8 cellular contexts compared by ENCODE assay signal in genomic region chr14:22871200-22871961, GRCh38. TPM values are rescaled to one million over a fixed set of nuclear protein-coding genes. Genes with fewer than 3 reads are reported as not detected.
A peak's percentile ranks its signal among the peaks of the same experiment; 100 is the strongest.
DNase-seq lines count a peak whose midpoint lies in the region; ATAC-seq and TF ChIP-seq lines count a peak whose summit lies in the region.

A gene with protein sequence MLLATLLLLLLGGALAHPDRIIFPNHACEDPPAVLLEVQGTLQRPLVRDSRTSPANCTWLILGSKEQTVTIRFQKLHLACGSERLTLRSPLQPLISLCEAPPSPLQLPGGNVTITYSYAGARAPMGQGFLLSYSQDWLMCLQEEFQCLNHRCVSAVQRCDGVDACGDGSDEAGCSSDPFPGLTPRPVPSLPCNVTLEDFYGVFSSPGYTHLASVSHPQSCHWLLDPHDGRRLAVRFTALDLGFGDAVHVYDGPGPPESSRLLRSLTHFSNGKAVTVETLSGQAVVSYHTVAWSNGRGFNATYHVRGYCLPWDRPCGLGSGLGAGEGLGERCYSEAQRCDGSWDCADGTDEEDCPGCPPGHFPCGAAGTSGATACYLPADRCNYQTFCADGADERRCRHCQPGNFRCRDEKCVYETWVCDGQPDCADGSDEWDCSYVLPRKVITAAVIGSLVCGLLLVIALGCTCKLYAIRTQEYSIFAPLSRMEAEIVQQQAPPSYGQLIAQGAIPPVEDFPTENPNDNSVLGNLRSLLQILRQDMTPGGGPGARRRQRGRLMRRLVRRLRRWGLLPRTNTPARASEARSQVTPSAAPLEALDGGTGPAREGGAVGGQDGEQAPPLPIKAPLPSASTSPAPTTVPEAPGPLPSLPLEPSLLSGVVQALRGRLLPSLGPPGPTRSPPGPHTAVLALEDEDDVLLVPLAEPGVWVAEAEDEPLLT (plus strand): TSS chr14:22871740. CDS start chr14:22872304, 564 bp downstream.

- peak within 1 kb of the TSS; percentile 89 for H3K4me3 Mint-ChIP-seq in activated T-helper 2 cell treated with anti-CD3 and anti-CD28 coated beads, Interferon-gamma antibody, Interleukin-2, Interleukin-4, amounts not matched to agents 10 μg/mL and 5 μg/mL and 100 μg/mL, durations not matched to agents 14 hours and 24 hours and 36 hours (ENCODE audit: low read depth)
- peak within 1 kb of the TSS; percentile 92 to 98 (median 97) for H3K4me3 Mint-ChIP-seq in nephron

- no peak for TF ChIP-seq CTCF in fibroblast of pulmonary artery (IDR thresholded peaks at IDR 0.05; ENCODE audit: low read length, missing control alignments)
- TF ChIP-seq CTCF in nephron (IDR thresholded peaks at IDR 0.05; ENCODE audit: unreplicated experiment in 3 of 3), result no peak
- TF ChIP-seq CTCF in stomach (IDR thresholded peaks at IDR 0.05), result no peak

- TF ChIP-seq EP300 in stomach (IDR thresholded peaks at IDR 0.05), result no peak

- H3K27me3 ChIP-seq in stomach, result no peaks in the 10 kb centered on the region

- H3K36me3 Mint-ChIP-seq in activated T-helper 2 cell treated with anti-CD3 and anti-CD28 coated beads, Interferon-gamma antibody, Interleukin-2, Interleukin-4, amounts not matched to agents 10 μg/mL and 5 μg/mL and 100 μg/mL, durations not matched to agents 14 hours and 24 hours and 36 hours (ENCODE audit: low read depth), result peaks cover 27% of the 10 kb centered on the region
- H3K36me3 Mint-ChIP-seq in nephron (ENCODE audit: low read depth), result peaks cover 16% of the 10 kb centered on the region

- peaks cover 19% of the 10 kb centered on the region for H3K4me1 Mint-ChIP-seq in activated T-helper 2 cell treated with anti-CD3 and anti-CD28 coated beads, Interferon-gamma antibody, Interleukin-2, Interleukin-4, amounts not matched to agents 10 μg/mL and 5 μg/mL and 100 μg/mL, durations not matched to agents 14 hours and 24 hours and 36 hours (ENCODE audit: low read depth)
- H3K4me1 Mint-ChIP-seq in nephron, result peaks cover 13% of the 10 kb centered on the region

- peak in 1 of 4 donors; percentile 38 for TF ChIP-seq POLR2A in stomach (IDR thresholded peaks at IDR 0.05)

- 0 to 2% (median 0%) methylated on average over 23 to 42 of the region's 42 CpGs for WGBS in stomach, 5 donors

- peaks cover 24 to 34% (median 33%) of the 10 kb centered on the region in 4 donors for H3K36me3 ChIP-seq in stomach

- no peaks in the 10 kb centered on the region for H3K27me3 Mint-ChIP-seq in activated T-helper 2 cell treated with anti-CD3 and anti-CD28 coated beads, Interferon-gamma antibody, Interleukin-2, Interleukin-4, amounts not matched to agents 10 μg/mL and 5 μg/mL and 100 μg/mL, durations not matched to agents 14 hours and 24 hours and 36 hours (ENCODE audit: low read depth)
- H3K27me3 Mint-ChIP-seq in nephron (ENCODE audit: low read depth), result no peaks in the 10 kb centered on the region

- ATAC-seq in GM21723 (IDR thresholded peaks at IDR 0.05; ENCODE audit: unreplicated experiment), result peak; percentile 76

- intact Hi-C loops in activated T-helper 2 cell treated with anti-CD3 and anti-CD28 coated beads, Interferon-gamma antibody, Interleukin-2, Interleukin-4, amounts not matched to agents 10 μg/mL and 5 μg/mL and 100 μg/mL, durations not matched to agents 14 hours and 24 hours and 36 hours (cut with micrococcal nuclease), result loop anchor here (1.0 to 5.0 kb wide), 6 partner anchors 16 to 315 kb away; partner anchors contain the start of genes DAD1 and RBM23
- intact Hi-C loops in stomach (cut with DNase I; ENCODE audit: low total_unique reads), result no loop called here

- no peaks in the 10 kb centered on the region for H3K9me3 ChIP-seq in stomach

- H3K9me3 Mint-ChIP-seq in activated T-helper 2 cell treated with anti-CD3 and anti-CD28 coated beads, Interferon-gamma antibody, Interleukin-2, Interleukin-4, amounts not matched to agents 10 μg/mL and 5 μg/mL and 100 μg/mL, durations not matched to agents 14 hours and 24 hours and 36 hours, result no peaks in the 10 kb centered on the region
- H3K9me3 Mint-ChIP-seq in nephron, result no peaks in the 10 kb centered on the region

- DNase-seq in DMS79 treated with DMSO at 0.1 percent for 48 hours (lab: John Stamatoyannopoulos, UW) (peak; percentile 85), RPMI7951 (ENCODE audit: low read depth) (peak; percentile 89), fibroblast of pulmonary artery (ENCODE audit: low read depth) (peak; percentile 86), stomach (peak; percentile 96)
- peak; percentile 58 for DNase-seq in Jurkat, Clone E6-1 (ENCODE audit: low read depth, low spot score)
- DNase-seq in activated T-helper 2 cell treated with anti-CD3 and anti-CD28 coated beads, Interferon-gamma antibody, Interleukin-2, Interleukin-4, amounts not matched to agents 10 μg/mL and 5 μg/mL and 100 μg/mL, durations not matched to agents 14 hours and 24 hours and 36 hours (ENCODE audit: low spot score), result peak; percentile 79

- peaks cover 25 to 59% (median 46%) of the 10 kb centered on the region in 4 donors for H3K4me1 ChIP-seq in stomach

- peak within 1 kb of the TSS; percentile 94 to 100 (median 99) for H3K27ac ChIP-seq in stomach

- H3K27ac Mint-ChIP-seq in activated T-helper 2 cell treated with anti-CD3 and anti-CD28 coated beads, Interferon-gamma antibody, Interleukin-2, Interleukin-4, amounts not matched to agents 10 μg/mL and 5 μg/mL and 100 μg/mL, durations not matched to agents 14 hours and 24 hours and 36 hours, result peak within 1 kb of the TSS; percentile 97
- peak within 1 kb of the TSS; percentile 89 to 98 (median 98) for H3K27ac Mint-ChIP-seq in nephron

- H3K4me3 ChIP-seq in Jurkat, Clone E6-1 (ENCODE audit: low read length), result peak within 1 kb of the TSS; percentile 83
- H3K4me3 ChIP-seq in fibroblast of pulmonary artery (replicated peaks; ENCODE audit: low read depth, low read length) (peak within 1 kb of the TSS; percentile 86), stomach (peak within 1 kb of the TSS; percentile 70 to 99 (median 92))

RNA-seq across cellular contexts. Expression of the gene that starts here (rescaled TPM):
- polyA plus RNA-seq in Jurkat, Clone E6-1 (2012; ENCODE audit: insufficient read depth, insufficient read length), result 15.2 TPM
- total RNA-seq in RPMI7951 (2014; rRNA removed; shearing (Covaris generic)), result 41.9 and 44.9 TPM in 2 replicates
- total RNA-seq in activated T-helper 2 cell treated with anti-CD3 and anti-CD28 coated beads, Interferon-gamma antibody, Interleukin-2, Interleukin-4, amounts not matched to agents 10 μg/mL and 5 μg/mL and 100 μg/mL, durations not matched to agents 14 hours and 24 hours and 36 hours, result 38.9 and 40.5 TPM in 2 replicates
- total RNA-seq in stomach, result 100 to 1,000 TPM in 3 of 5 donors, 10 to 100 TPM in 2; 37.1 to 277 (median 112) TPM
- 10 to 100 TPM; 25.1 to 47.3 (median 26.9) TPM for polyA plus RNA-seq in stomach

Comparison
In these comparisons a context has a peak if more than half of its experiments do, and no peak if none do; other contexts are left out.
1. Peak in every context shown above with its lines: DNase-seq, ATAC-seq, H3K4me3 ChIP-seq and H3K27ac ChIP-seq.